In genomic region chrY:21003059-21003458, GRCh38 we compare ENCODE assay signal across 16 cellular contexts.
A peak's percentile ranks its signal among the peaks of the same experiment; 100 is the strongest.
DNase-seq lines count a peak whose midpoint lies in the region; ATAC-seq lines count a peak whose summit lies in the region.
"Had no signal": no experiment of that assay in that cellular context is flagged by ENCODE, and none has a peak within 500 bp of the region (broad histone marks: within the 10 kb centered on the region; RNA-seq: fewer than 3 reads in every experiment).

No MANE protein-coding gene starts in this region.

- DNase-seq in activated CD4-positive, alpha-beta T cell treated with anti-CD3 and anti-CD28 coated beads for 36 hours: peak; percentile 20
- DNase-seq in activated CD4-positive, alpha-beta T cell treated with anti-CD3 and anti-CD28 coated beads, Interleukin-2, amount 50 U/mL, for 1 hour: no peak
- peak; percentile 36 for DNase-seq in activated naive CD4-positive, alpha-beta T cell treated with anti-CD3 and anti-CD28 coated beads for 36 hours
- DNase-seq in activated naive CD4-positive, alpha-beta T cell treated with anti-CD3 and anti-CD28 coated beads, Interleukin-2, amount 50 U/mL, for 16 hours: no peak
- DNase-seq in stimulated activated naive CD8-positive, alpha-beta T cell treated with anti-CD3 and anti-CD28 coated beads, Interleukin-15, amount 100 ng/mL, for 72 hours: no peak
- DNase-seq in activated CD8-positive, alpha-beta memory T cell treated with anti-CD3 and anti-CD28 coated beads for 24 hours: no peak
- DNase-seq: 8988T; CD4-positive, alpha-beta memory T cell; DMS79 treated with DMSO at 0.1 percent for 48 hours; GOT3; H7; HFFc6 had no signal

- H3K9me3 Mint-ChIP-seq in activated CD4-positive, alpha-beta T cell treated with anti-CD3 and anti-CD28 coated beads for 36 hours (ENCODE audit: low read depth): no peaks in the 10 kb centered on the region
- H3K9me3 Mint-ChIP-seq in activated naive CD4-positive, alpha-beta T cell treated with anti-CD3 and anti-CD28 coated beads for 36 hours: no peaks in the 10 kb centered on the region
- no peaks in the 10 kb centered on the region for H3K9me3 Mint-ChIP-seq in activated T-helper 17 cell treated with anti-CD3 and anti-CD28 coated beads, Interleukin-2, amount 50 U/mL, for 72 hours
- H3K9me3 Mint-ChIP-seq in stimulated activated naive CD8-positive, alpha-beta T cell treated with anti-CD3 and anti-CD28 coated beads, Interleukin-15, amount 100 ng/mL, for 72 hours: no peaks in the 10 kb centered on the region
- H3K9me3 Mint-ChIP-seq: CD4-positive, alpha-beta memory T cell; HFFc6 had no signal

- no peaks in the 10 kb centered on the region for H3K27me3 Mint-ChIP-seq in activated CD4-positive, alpha-beta T cell treated with anti-CD3 and anti-CD28 coated beads for 36 hours
- H3K27me3 Mint-ChIP-seq in activated naive CD4-positive, alpha-beta T cell treated with anti-CD3 and anti-CD28 coated beads for 36 hours (ENCODE audit: low read depth): no peaks in the 10 kb centered on the region
- H3K27me3 Mint-ChIP-seq in activated T-helper 17 cell treated with anti-CD3 and anti-CD28 coated beads, Interleukin-2, amount 50 U/mL, for 72 hours: no peaks in the 10 kb centered on the region
- H3K27me3 Mint-ChIP-seq in stimulated activated naive CD8-positive, alpha-beta T cell treated with anti-CD3 and anti-CD28 coated beads, Interleukin-15, amount 100 ng/mL, for 72 hours: no peaks in the 10 kb centered on the region
- H3K27me3 Mint-ChIP-seq: CD4-positive, alpha-beta memory T cell had no signal

- peak overlapping the region; percentile 51 for H3K27ac Mint-ChIP-seq in activated CD4-positive, alpha-beta T cell treated with anti-CD3 and anti-CD28 coated beads for 36 hours
- H3K27ac Mint-ChIP-seq in activated naive CD4-positive, alpha-beta T cell treated with anti-CD3 and anti-CD28 coated beads for 36 hours: peak overlapping the region; percentile 65
- H3K27ac Mint-ChIP-seq in activated T-helper 17 cell treated with anti-CD3 and anti-CD28 coated beads, Interleukin-2, amount 50 U/mL, for 72 hours: no peak overlapping the region
- H3K27ac Mint-ChIP-seq in stimulated activated naive CD8-positive, alpha-beta T cell treated with anti-CD3 and anti-CD28 coated beads, Interleukin-15, amount 100 ng/mL, for 72 hours: no peak overlapping the region
- H3K27ac Mint-ChIP-seq: CD14-positive monocyte; CD4-positive, alpha-beta memory T cell; HFFc6 had no signal

- POLR2A ChIA-PET in activated CD4-positive, alpha-beta T cell treated with anti-CD3 and anti-CD28 coated beads for 36 hours (lab: Charles Lee): no interaction called here

- no peak overlapping the region for H3K4me3 Mint-ChIP-seq in activated CD4-positive, alpha-beta T cell treated with anti-CD3 and anti-CD28 coated beads for 36 hours
- H3K4me3 Mint-ChIP-seq in activated naive CD4-positive, alpha-beta T cell treated with anti-CD3 and anti-CD28 coated beads for 36 hours: no peak overlapping the region
- no peak overlapping the region for H3K4me3 Mint-ChIP-seq in activated T-helper 17 cell treated with anti-CD3 and anti-CD28 coated beads, Interleukin-2, amount 50 U/mL, for 72 hours
- no peak overlapping the region for H3K4me3 Mint-ChIP-seq in stimulated activated naive CD8-positive, alpha-beta T cell treated with anti-CD3 and anti-CD28 coated beads, Interleukin-15, amount 100 ng/mL, for 72 hours
- H3K4me3 Mint-ChIP-seq: CD14-positive monocyte; CD4-positive, alpha-beta memory T cell; HFFc6 had no signal

- peak; percentile 60 for ATAC-seq in activated CD4-positive, alpha-beta T cell treated with anti-CD3 and anti-CD28 coated beads for 36 hours
- ATAC-seq in activated T-helper 17 cell treated with anti-CD3 and anti-CD28 coated beads, Interleukin-2, amount 50 U/mL, for 72 hours (replicated peaks): peak; percentile 47
- peak; percentile 41 for ATAC-seq in stimulated activated naive CD8-positive, alpha-beta T cell treated with anti-CD3 and anti-CD28 coated beads, Interleukin-15, amount 100 ng/mL, for 72 hours
- ATAC-seq: GM12878, HCT116 had no signal

- H3K36me3 Mint-ChIP-seq in activated CD4-positive, alpha-beta T cell treated with anti-CD3 and anti-CD28 coated beads for 36 hours (ENCODE audit: low read depth): no peaks in the 10 kb centered on the region
- H3K36me3 Mint-ChIP-seq in activated naive CD4-positive, alpha-beta T cell treated with anti-CD3 and anti-CD28 coated beads for 36 hours (ENCODE audit: low read depth): no peaks in the 10 kb centered on the region
- no peaks in the 10 kb centered on the region for H3K36me3 Mint-ChIP-seq in activated T-helper 17 cell treated with anti-CD3 and anti-CD28 coated beads, Interleukin-2, amount 50 U/mL, for 72 hours (ENCODE audit: low read depth)
- H3K36me3 Mint-ChIP-seq: CD14-positive monocyte; CD4-positive, alpha-beta memory T cell had no signal

- peaks cover 42% of the 10 kb centered on the region for H3K4me1 Mint-ChIP-seq in activated CD4-positive, alpha-beta T cell treated with anti-CD3 and anti-CD28 coated beads for 36 hours
- peaks cover 39% of the 10 kb centered on the region for H3K4me1 Mint-ChIP-seq in activated naive CD4-positive, alpha-beta T cell treated with anti-CD3 and anti-CD28 coated beads for 36 hours (ENCODE audit: low read depth)
- H3K4me1 Mint-ChIP-seq in activated T-helper 17 cell treated with anti-CD3 and anti-CD28 coated beads, Interleukin-2, amount 50 U/mL, for 72 hours: no peaks in the 10 kb centered on the region
- peaks cover 23% of the 10 kb centered on the region for H3K4me1 Mint-ChIP-seq in stimulated activated naive CD8-positive, alpha-beta T cell treated with anti-CD3 and anti-CD28 coated beads, Interleukin-15, amount 100 ng/mL, for 72 hours
- H3K4me1 Mint-ChIP-seq: CD14-positive monocyte had no signal

- CTCF ChIA-PET in activated CD4-positive, alpha-beta T cell treated with anti-CD3 and anti-CD28 coated beads for 36 hours (lab: Charles Lee): no interaction called here
- CTCF ChIA-PET in activated naive CD4-positive, alpha-beta T cell treated with anti-CD3 and anti-CD28 coated beads for 36 hours (lab: Charles Lee): no interaction called here

- intact Hi-C loops in activated CD4-positive, alpha-beta T cell treated with anti-CD3 and anti-CD28 coated beads for 36 hours (cut with DNase I, micrococcal nuclease): no loop called here
- intact Hi-C loops in activated naive CD4-positive, alpha-beta T cell treated with anti-CD3 and anti-CD28 coated beads for 36 hours (cut with micrococcal nuclease): loop anchor here (5.0 to 10.0 kb wide), 2 partner anchors 134 to 258 kb away; no protein-coding TSS in a partner anchor

Comparison
In these comparisons a context has a peak if more than half of its experiments do, and no peak if none do; other contexts are left out.
1. DNase-seq: peak in activated CD4-positive, alpha-beta T cell treated with anti-CD3 and anti-CD28 coated beads for 36 hours (single experiment) and activated naive CD4-positive, alpha-beta T cell treated with anti-CD3 and anti-CD28 coated beads for 36 hours (single experiment); none in activated CD4-positive, alpha-beta T cell treated with anti-CD3 and anti-CD28 coated beads, Interleukin-2, amount 50 U/mL, for 1 hour (single experiment), activated naive CD4-positive, alpha-beta T cell treated with anti-CD3 and anti-CD28 coated beads, Interleukin-2, amount 50 U/mL, for 16 hours (single experiment), stimulated activated naive CD8-positive, alpha-beta T cell treated with anti-CD3 and anti-CD28 coated beads, Interleukin-15, amount 100 ng/mL, for 72 hours (0 of 2) and activated CD8-positive, alpha-beta memory T cell treated with anti-CD3 and anti-CD28 coated beads for 24 hours (single experiment).
2. H3K27ac Mint-ChIP-seq: peak in activated CD4-positive, alpha-beta T cell treated with anti-CD3 and anti-CD28 coated beads for 36 hours (single experiment) and activated naive CD4-positive, alpha-beta T cell treated with anti-CD3 and anti-CD28 coated beads for 36 hours (single experiment); none in activated T-helper 17 cell treated with anti-CD3 and anti-CD28 coated beads, Interleukin-2, amount 50 U/mL, for 72 hours (single experiment) and stimulated activated naive CD8-positive, alpha-beta T cell treated with anti-CD3 and anti-CD28 coated beads, Interleukin-15, amount 100 ng/mL, for 72 hours (0 of 2).
3. Peak in every context shown above with its lines, with median percentiles within 50 percentile points of each other: ATAC-seq.